Comparison of ENCODE assay signal across 1 cellular context in the genomic region with DNA sequence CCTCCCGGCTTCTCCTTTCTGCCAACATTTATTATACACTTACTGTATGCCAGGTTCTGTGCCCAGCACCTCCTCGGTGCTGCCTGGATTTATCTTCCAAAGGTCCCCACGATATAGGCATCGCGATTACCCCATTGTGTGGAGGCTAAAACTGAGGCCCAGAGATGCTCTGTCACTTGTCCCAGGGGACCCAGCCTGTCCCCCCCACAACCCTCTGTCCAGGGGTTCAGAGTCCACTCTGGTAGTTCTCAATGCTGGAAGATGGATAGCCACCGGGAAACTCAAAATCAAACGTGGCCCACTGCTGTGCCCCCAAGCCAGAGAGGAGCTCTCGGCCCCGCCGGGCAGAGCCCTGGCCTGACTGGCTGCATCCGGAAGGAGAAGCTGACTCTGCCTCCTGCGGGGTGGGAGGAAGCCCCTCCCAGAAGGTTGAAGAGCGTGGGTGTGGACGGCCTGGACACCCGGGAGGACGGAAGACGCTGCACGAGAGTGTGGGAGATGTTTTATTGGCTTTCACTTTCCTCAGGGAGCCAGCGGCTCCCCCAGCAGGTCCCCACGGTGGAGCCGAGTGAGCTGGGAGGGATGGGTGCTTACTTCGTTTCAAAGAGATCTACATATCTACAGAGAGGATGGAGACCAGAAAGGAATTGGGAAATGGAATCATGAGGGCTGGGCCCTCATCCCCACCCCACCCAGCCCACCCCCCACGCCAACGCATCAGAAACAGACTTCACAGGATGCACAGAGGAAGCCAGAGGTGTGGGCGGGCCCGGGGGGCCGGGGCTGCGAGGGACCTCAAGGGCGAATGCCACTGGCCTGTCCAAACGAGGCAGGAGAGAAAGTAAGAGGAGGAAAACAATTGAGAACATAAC.
TF ChIP-seq lines count a peak whose summit lies in the region.

No MANE protein-coding gene starts in this region.

TF ChIP-seq in HepG2, 621 proteins besides CTCF, POLR2A, EP300 and RAD21:
- TF ChIP-seq ZNF350 (CRISPR knock-in tag; IDR thresholded peaks at IDR 0.05; ENCODE audit: borderline replicate concordance, low read depth) (no peak), ZNF768 (CRISPR knock-in tag; IDR thresholded peaks at IDR 0.05) (peak; percentile 61), ZNF629 (CRISPR knock-in tag; conservative IDR thresholded peaks at IDR 0.05) (peak; percentile 71), MLLT10 (CRISPR knock-in tag; IDR thresholded peaks at IDR 0.05) (no peak)
- TF ChIP-seq, protein P1, sequence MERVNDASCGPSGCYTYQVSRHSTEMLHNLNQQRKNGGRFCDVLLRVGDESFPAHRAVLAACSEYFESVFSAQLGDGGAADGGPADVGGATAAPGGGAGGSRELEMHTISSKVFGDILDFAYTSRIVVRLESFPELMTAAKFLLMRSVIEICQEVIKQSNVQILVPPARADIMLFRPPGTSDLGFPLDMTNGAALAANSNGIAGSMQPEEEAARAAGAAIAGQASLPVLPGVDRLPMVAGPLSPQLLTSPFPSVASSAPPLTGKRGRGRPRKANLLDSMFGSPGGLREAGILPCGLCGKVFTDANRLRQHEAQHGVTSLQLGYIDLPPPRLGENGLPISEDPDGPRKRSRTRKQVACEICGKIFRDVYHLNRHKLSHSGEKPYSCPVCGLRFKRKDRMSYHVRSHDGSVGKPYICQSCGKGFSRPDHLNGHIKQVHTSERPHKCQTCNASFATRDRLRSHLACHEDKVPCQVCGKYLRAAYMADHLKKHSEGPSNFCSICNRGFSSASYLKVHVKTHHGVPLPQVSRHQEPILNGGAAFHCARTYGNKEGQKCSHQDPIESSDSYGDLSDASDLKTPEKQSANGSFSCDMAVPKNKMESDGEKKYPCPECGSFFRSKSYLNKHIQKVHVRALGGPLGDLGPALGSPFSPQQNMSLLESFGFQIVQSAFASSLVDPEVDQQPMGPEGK (CRISPR knock-in tag; IDR thresholded peaks at IDR 0.05), result 0 out of 2 replicates have a peak, but pooled peaks have one; percentile 1
